Comparison of ENCODE assay signal across 15 cellular contexts in the genomic region with DNA sequence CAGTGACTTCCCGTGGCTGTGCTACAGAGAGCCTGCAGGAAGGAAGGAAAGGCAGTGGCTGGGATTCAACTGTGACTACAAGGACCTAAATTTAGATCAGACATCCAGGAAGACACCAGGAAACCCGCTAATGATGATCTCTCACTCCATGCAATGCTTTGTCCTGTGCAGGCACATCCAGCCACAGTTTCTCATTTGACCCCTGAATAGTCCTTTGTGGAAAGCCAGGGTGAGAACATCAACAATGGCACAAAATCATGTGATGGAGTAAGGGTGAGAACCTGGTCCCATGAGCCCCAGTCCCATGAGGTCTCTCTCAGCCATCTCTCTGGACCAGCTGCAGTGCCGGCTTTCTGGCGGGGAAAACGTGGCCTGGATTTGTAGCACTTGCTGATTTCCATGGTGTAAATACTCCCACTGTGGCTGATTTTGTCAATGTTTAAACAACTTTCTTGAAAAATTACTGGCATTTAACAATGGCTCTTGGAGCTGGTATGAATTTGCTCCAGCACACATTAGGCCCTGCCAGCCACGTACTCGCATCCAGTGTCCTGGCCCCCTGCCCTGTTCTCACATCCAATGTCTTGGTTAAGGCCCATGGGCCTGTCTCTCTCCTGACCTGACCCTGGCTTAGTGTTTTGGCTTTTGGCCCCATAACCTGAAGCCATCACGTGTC.
DNase-seq lines count a peak whose midpoint lies in the region; ATAC-seq and TF ChIP-seq lines count a peak whose summit lies in the region.
"Had no signal": no experiment of that assay in that cellular context is flagged by ENCODE, and none has a peak within 500 bp of the region (broad histone marks: within the 10 kb centered on the region; RNA-seq: fewer than 3 reads in every experiment).

No MANE protein-coding gene starts in this region.

- H3K4me1 ChIP-seq in BLaER1 treated with 17β-estradiol and CSF1 and Interleukin-3, amounts not matched to agents 10 nM and 100 nM: peaks cover 59 to 100% (median 100%) of the 10 kb centered on the region in 10 experiments
- peaks cover 0 to 8% of the 10 kb centered on the region in 2 donors for H3K4me1 ChIP-seq in adrenal gland (replicated peaks in 1 of 2)
- peaks cover 20 to 70% (median 39%) of the 10 kb centered on the region in 9 donors for H3K4me1 ChIP-seq in heart right ventricle
- H3K4me1 ChIP-seq in trophoblast cell (ENCODE audit: control insufficient read depth in 1 of 2, insufficient read depth in 2 of 2, low read length in 2 of 2): peaks cover 17 to 22% of the 10 kb centered on the region in 2 experiments
- no peaks in the 10 kb centered on the region for H3K4me1 ChIP-seq in aorta (ENCODE audit: control insufficient read depth in 1 of 2, insufficient read depth in 2 of 2, low read length in 2 of 2)

- TF ChIP-seq CTCF in adrenal gland (IDR thresholded peaks at IDR 0.05) (no peak), heart right ventricle (IDR thresholded peaks at IDR 0.05) (no peak)

- DNase-seq in adrenal gland (peak in 5 of 7 donors; percentile 29 to 71 (median 30)), heart right ventricle (peak; percentile 52 to 64), trophoblast cell (no peak), aorta (no peak)
- no peak for DNase-seq in stimulated activated CD8-positive, alpha-beta memory T cell treated with anti-CD3 and anti-CD28 coated beads, Interleukin-4, amount 100 ng/mL, for 48 hours
- DNase-seq in activated CD8-positive, alpha-beta memory T cell treated with anti-CD3 and anti-CD28 coated beads, Interleukin-2, amount 50 U/mL, for 4 hours: no peak
- DNase-seq: activated CD4-positive, alpha-beta T cell treated with anti-CD3 and anti-CD28 coated beads, Interleukin-2, amount 10 ng/mL, durations not matched to agents 7 days and 5 days; activated naive CD4-positive, alpha-beta T cell treated with anti-CD3 and anti-CD28 coated beads, Interleukin-2, amount 10 ng/mL, durations not matched to agents 7 days and 5 days; endodermal cell; NCI-H510A treated with DMSO at 0.1 percent for 48 hours; ovary; SW 1271 had no signal

- H3K9ac ChIP-seq in BLaER1 treated with 17β-estradiol and CSF1 and Interleukin-3, amounts not matched to agents 10 nM and 100 nM: peak overlapping the region in 8 of 11 experiments; percentile 7 to 79 (median 74); a peak in 16 of 22 replicates
- H3K9ac ChIP-seq in trophoblast cell (ENCODE audit: low read length): no peak overlapping the region

- H3K14ac ChIP-seq in trophoblast cell (ENCODE audit: low read length): peak overlapping the region; percentile 22

- peaks cover 4% of the 10 kb centered on the region for H3K79me1 ChIP-seq in trophoblast cell (ENCODE audit: low read length)

- H4K8ac ChIP-seq in trophoblast cell (ENCODE audit: low read depth, low read length): no peak overlapping the region

- H2AK5ac ChIP-seq in trophoblast cell (ENCODE audit: low read length): no peak overlapping the region

- no peak overlapping the region for H2BK5ac ChIP-seq in trophoblast cell (ENCODE audit: low read depth, low read length, poor library complexity)

- H3K79me2 ChIP-seq in trophoblast cell (ENCODE audit: control insufficient read depth, insufficient read depth, low read length, poor library complexity): no peaks in the 10 kb centered on the region

- H2AFZ ChIP-seq in trophoblast cell (ENCODE audit: insufficient read depth, low read length, poor library complexity): no peak overlapping the region

- no peaks in the 10 kb centered on the region for H3K36me3 ChIP-seq in BLaER1 treated with 17β-estradiol and CSF1 and Interleukin-3, amounts not matched to agents 10 nM and 100 nM
- H3K36me3 ChIP-seq in adrenal gland (replicated peaks in 1 of 2) (no peaks in the 10 kb centered on the region), heart right ventricle (no peaks in the 10 kb centered on the region), trophoblast cell (ENCODE audit: control insufficient read depth in 1 of 2, insufficient read depth in 2 of 2, low read length in 2 of 2) (no peaks in the 10 kb centered on the region), aorta (ENCODE audit: control insufficient read depth in 1 of 2, insufficient read depth in 2 of 2, low read length in 1 of 2) (no peaks in the 10 kb centered on the region)
- H3K36me3 ChIP-seq: ovary had no signal

- no peak overlapping the region for H3K18ac ChIP-seq in trophoblast cell (ENCODE audit: low read length)

- intact Hi-C loops in adrenal gland (cut with DNase I) (loop anchor here in 1 of 2 donors (10.0 kb wide), 1 partner anchor 593 kb away; no protein-coding TSS in a partner anchor), heart right ventricle (cut with DNase I) (loop anchor here in 2 of 10 donors (5.0 to 10.0 kb wide), 2 partner anchors 76 to 623 kb away; no protein-coding TSS in a partner anchor), aorta (cut with DNase I) (no loop called here)

- H3K4me3 ChIP-seq in BLaER1 treated with 17β-estradiol and CSF1 and Interleukin-3, amounts not matched to agents 10 nM and 100 nM: 0 out of 20 replicates have a peak overlapping the region, but pooled peaks of 1 of the 10 experiments have one; percentile 1
- H3K4me3 ChIP-seq in adrenal gland (no peak overlapping the region), heart right ventricle (no peak overlapping the region), trophoblast cell (ENCODE audit: low read depth, low read length) (no peak overlapping the region), aorta (ENCODE audit: low read length in 2 of 2) (no peak overlapping the region)
- H3K4me3 ChIP-seq: ovary had no signal

- peak overlapping the region; percentile 33 for H2BK12ac ChIP-seq in trophoblast cell (ENCODE audit: low read length)

- ATAC-seq in heart right ventricle (peak; percentile 60 to 83 (median 74)), aorta (ENCODE audit: low FRiP score) (no peak), HG02759 (IDR thresholded peaks at IDR 0.05; ENCODE audit: unreplicated experiment) (no peak)
- ATAC-seq: HCT116 had no signal

- WGBS in adrenal gland, 4 donors: 74 to 84% (median 79%) methylated on average over 6 to 8 of the region's 8 CpGs
- 46 to 58% methylated on average over 8 of the region's 8 CpGs for WGBS in heart right ventricle, 2 donors
- WGBS in trophoblast cell (ENCODE audit: extremely low coverage, insufficient coverage, insufficient read length): no CpG with 5 or more reads among the region's 8 CpGs
- 39 to 48% methylated on average over 8 of the region's 8 CpGs for WGBS in aorta, 2 donors

- peaks cover 0 to 11% (median 0%) of the 10 kb centered on the region in 11 experiments; a peak in 4 of 22 replicates for H3K9me3 ChIP-seq in BLaER1 treated with 17β-estradiol and CSF1 and Interleukin-3, amounts not matched to agents 10 nM and 100 nM (replicated peaks in 1 of 11)
- H3K9me3 ChIP-seq in adrenal gland (replicated peaks in 1 of 3) (no peaks in the 10 kb centered on the region), heart right ventricle (peaks cover 0 to 6% (median 0%) of the 10 kb centered on the region in 11 donors), trophoblast cell (ENCODE audit: insufficient read depth, low read depth, low read length) (no peaks in the 10 kb centered on the region), aorta (ENCODE audit: control insufficient read depth, low read length) (no peaks in the 10 kb centered on the region)
- H3K9me3 ChIP-seq: ovary had no signal

- no peak overlapping the region for H2BK120ac ChIP-seq in trophoblast cell (ENCODE audit: insufficient read depth, low read length, poor library complexity)

- H3K27me3 ChIP-seq in BLaER1 treated with 17β-estradiol and CSF1 and Interleukin-3, amounts not matched to agents 10 nM and 100 nM: no peaks in the 10 kb centered on the region
- H3K27me3 ChIP-seq in adrenal gland (no peaks in the 10 kb centered on the region), heart right ventricle (no peaks in the 10 kb centered on the region), trophoblast cell (ENCODE audit: insufficient read depth, low read length) (no peaks in the 10 kb centered on the region), aorta (ENCODE audit: control insufficient read depth in 1 of 2, insufficient read depth in 2 of 2, low read length in 1 of 2) (no peaks in the 10 kb centered on the region)
- H3K27me3 ChIP-seq: ovary had no signal

- no peak overlapping the region for H4K12ac ChIP-seq in trophoblast cell (ENCODE audit: low read depth, low read length)

- no peak overlapping the region for H3K23ac ChIP-seq in trophoblast cell (ENCODE audit: low read length)

- no peaks in the 10 kb centered on the region for H4K20me1 ChIP-seq in BLaER1 treated with 17β-estradiol and CSF1 and Interleukin-3, amounts not matched to agents 10 nM and 100 nM

- peak overlapping the region; percentile 50 for H4K91ac ChIP-seq in trophoblast cell (ENCODE audit: low read depth, low read length)

- H3K4me2 ChIP-seq in BLaER1 treated with 17β-estradiol and CSF1 and Interleukin-3, amounts not matched to agents 10 nM and 100 nM: peak overlapping the region; percentile 58 to 93 (median 87)
- no peak overlapping the region for H3K4me2 ChIP-seq in trophoblast cell (ENCODE audit: low read length)

- TF ChIP-seq POLR2A in adrenal gland (IDR thresholded peaks at IDR 0.05): no peak

- no peak overlapping the region for H3K4ac ChIP-seq in trophoblast cell (ENCODE audit: low read depth, low read length)

- H3K27ac ChIP-seq in BLaER1 treated with 17β-estradiol and CSF1 and Interleukin-3, amounts not matched to agents 10 nM and 100 nM: peak overlapping the region in 10 of 11 experiments; percentile 21 to 99 (median 94); a peak in 19 of 22 replicates
- H3K27ac ChIP-seq in adrenal gland (peak overlapping the region in 3 of 5 donors; percentile 11 to 59 (median 54)), heart right ventricle (peak overlapping the region; percentile 40 to 87 (median 71)), trophoblast cell (ENCODE audit: low read depth, low read length) (no peak overlapping the region), aorta (ENCODE audit: low read depth in 1 of 2, low read length in 2 of 2) (peak overlapping the region in 1 of 2 donors; percentile 31)
- H3K27ac ChIP-seq: ovary had no signal

Comparison
In these comparisons a context has a peak if more than half of its experiments do, and no peak if none do; other contexts are left out.
1. DNase-seq: peak in adrenal gland (5 of 7) and heart right ventricle (2 of 2); none in trophoblast cell (0 of 2), aorta (0 of 2), stimulated activated CD8-positive, alpha-beta memory T cell treated with anti-CD3 and anti-CD28 coated beads, Interleukin-4, amount 100 ng/mL, for 48 hours (single experiment) and activated CD8-positive, alpha-beta memory T cell treated with anti-CD3 and anti-CD28 coated beads, Interleukin-2, amount 50 U/mL, for 4 hours (single experiment).
2. ATAC-seq: peak in heart right ventricle (8 of 8); none in aorta (single experiment) and HG02759 (single experiment).